Comparison of ENCODE assay signal across 25 cellular contexts in the genomic region with DNA sequence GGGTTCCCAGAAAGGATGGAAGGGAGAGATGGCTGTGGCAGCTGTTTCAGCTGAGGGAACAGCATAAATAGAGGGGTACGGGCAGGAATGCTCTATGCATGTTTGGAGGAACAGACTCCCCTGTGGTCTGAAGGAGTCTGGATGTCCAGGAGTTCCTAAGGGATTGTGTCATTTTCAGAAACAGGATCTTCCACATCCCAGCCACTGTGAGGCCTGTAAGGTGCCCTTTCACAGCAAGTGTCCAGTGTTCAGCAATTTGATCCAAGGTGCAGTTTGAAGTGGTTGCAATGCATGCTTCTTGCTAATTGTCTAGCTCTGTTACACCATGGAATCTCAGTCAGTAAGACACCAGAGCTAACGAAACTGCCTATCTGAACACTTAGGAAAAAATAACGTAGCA.
"Had no signal": no experiment of that assay in that cellular context is flagged by ENCODE, and none has a peak within 500 bp of the region (broad histone marks: within the 10 kb centered on the region; RNA-seq: fewer than 3 reads in every experiment).

No MANE protein-coding gene starts in this region.

- ATAC-seq: naive thymus-derived CD8-positive, alpha-beta T cell; natural killer cell treated with Interleukin-12 subunit alpha and Interleukin-12 subunit beta and Interleukin-15 and Interleukin-18, amount 100 ng/mL, for 72 hours; psoas muscle; right cardiac atrium; right lobe of liver; stimulated activated effector memory CD8-positive, alpha-beta T cell treated with anti-CD3 and anti-CD28 coated beads, Interleukin-12 subunit alpha, Interleukin-12 subunit beta, amount 100 ng/mL, for 72 hours; stimulated activated naive B cell treated with anti-CD40 and anti-IgM and Interleukin-4, amounts not matched to agents 10 μg/mL and 1 μg/mL and 100 μg/mL, for 72 hours; stimulated activated naive CD8-positive, alpha-beta T cell treated with anti-CD3 and anti-CD28 coated beads, Interleukin-15, amount 100 ng/mL, for 72 hours had no signal

- DNase-seq: naive B cell; naive thymus-derived CD8-positive, alpha-beta T cell; nephron progenitor cell; nucleus accumbens; ovary; posterior cingulate gyrus; psoas muscle; right cardiac atrium; right lobe of liver; sigmoid colon; small intestine; stimulated activated CD4-positive, alpha-beta T cell treated with anti-CD3 and anti-CD28 coated beads, Interleukin-15, amount 100 ng/mL, for 24 hours; stimulated activated CD4-positive, alpha-beta T cell treated with anti-CD3 and anti-CD28 coated beads, Interleukin-2, amount 100 ng/mL, for 24 hours; stimulated activated CD4-positive, alpha-beta T cell treated with anti-CD3 and anti-CD28 coated beads, Interleukin-2, amount 100 ng/mL, for 48 hours; stimulated activated CD4-positive, alpha-beta T cell treated with anti-CD3 and anti-CD28 coated beads, Interleukin-4, amount 100 ng/mL, for 24 hours; stimulated activated naive B cell treated with anti-CD40 and anti-IgM and Interleukin-4, amounts not matched to agents 10 μg/mL and 1 μg/mL and 100 μg/mL, for 72 hours; stimulated activated naive CD4-positive, alpha-beta T cell treated with Interleukin-2 at 50 U/mL for 16 hours; stimulated activated naive CD8-positive, alpha-beta T cell treated with anti-CD3 and anti-CD28 coated beads, Interleukin-15, amount 100 ng/mL, for 72 hours; substantia nigra; testis; tibial artery; transverse colon; upper lobe of left lung had no signal
